In the genomic region with DNA sequence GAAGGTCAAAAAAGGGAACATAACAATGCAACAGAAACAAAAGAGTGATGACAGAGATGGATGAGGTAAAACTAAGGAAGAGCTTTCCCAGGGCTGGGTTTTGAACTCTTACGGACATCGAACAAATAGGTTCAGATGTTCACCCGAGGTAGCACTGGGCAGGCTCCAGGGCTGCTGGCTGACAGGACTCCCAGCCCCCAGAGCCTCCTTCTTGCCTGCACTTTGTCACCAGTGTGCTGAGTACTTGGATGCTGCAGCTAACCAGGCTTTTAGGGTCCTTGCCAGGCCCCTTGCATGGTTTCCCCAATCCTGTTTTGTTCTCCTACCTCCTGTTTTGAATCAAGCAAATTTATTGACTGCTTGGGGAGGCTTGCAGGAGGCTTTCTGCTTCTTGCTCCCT, we compare ENCODE assay signal across 20 cellular contexts.
"Had no signal": no experiment of that assay in that cellular context is flagged by ENCODE, and none has a peak within 500 bp of the region (broad histone marks: within the 10 kb centered on the region; RNA-seq: fewer than 3 reads in every experiment).

No MANE protein-coding gene starts in this region.

- H3K9me3 ChIP-seq: esophagus squamous epithelium, gastrocnemius medialis, lower lobe of right lung, mucosa of descending colon had no signal

- H3K36me3 ChIP-seq: esophagus squamous epithelium, gastrocnemius medialis, heart right ventricle, left lung, lower lobe of right lung had no signal

- H3K4me1 ChIP-seq: gastrocnemius medialis, heart right ventricle, left lung, lower lobe of right lung had no signal

- H3K27ac ChIP-seq: coronary artery, dorsolateral prefrontal cortex, esophagus squamous epithelium, gastrocnemius medialis, heart right ventricle, left lung, lower lobe of right lung had no signal

- DNase-seq: dermis blood vessel endothelial cell; dorsolateral prefrontal cortex; effector CD4-positive, alpha-beta T cell; effector memory CD4-positive, alpha-beta T cell; esophagus squamous epithelium; foreskin fibroblast; foreskin melanocyte; gastrocnemius medialis; glutamatergic neuron; head of caudate nucleus; heart right ventricle; hippocampal formation; left cardiac atrium; left lung; left ventricle myocardium superior; lower lobe of right lung; mesenchymal stem cell; mucosa of descending colon; naive B cell had no signal

- H3K27me3 ChIP-seq: dorsolateral prefrontal cortex, esophagus squamous epithelium, gastrocnemius medialis, heart right ventricle, left lung had no signal

- H3K4me3 ChIP-seq: coronary artery, dorsolateral prefrontal cortex, esophagus squamous epithelium, gastrocnemius medialis, heart right ventricle, left lung, lower lobe of right lung, mucosa of descending colon had no signal
